Comparison of ENCODE assay signal across 1 cellular context in genomic region chr16:87853411-87854052, GRCh38.
A peak's percentile ranks its signal among the peaks of the same experiment; 100 is the strongest.
TF ChIP-seq lines count a peak whose summit lies in the region.

No MANE protein-coding gene starts in this region.

TF ChIP-seq in HepG2, 621 proteins besides CTCF, POLR2A, EP300 and RAD21 (continued from another document):
- TF ChIP-seq ZC3H4 (CRISPR knock-in tag; IDR thresholded peaks at IDR 0.05; ENCODE audit: borderline replicate concordance) (0 out of 2 replicates have a peak, but pooled peaks have one; percentile 28), HOXA9 (CRISPR knock-in tag; IDR thresholded peaks at IDR 0.05; ENCODE audit: borderline replicate concordance) (no peak), ZNF639 (CRISPR knock-in tag; conservative IDR thresholded peaks at IDR 0.05) (peak; percentile 61), ZNF580 (CRISPR knock-in tag; IDR thresholded peaks at IDR 0.05; ENCODE audit: borderline replicate concordance, low read depth) (peak; percentile 80; the same call in 1 of the 2 replicates), IKZF1 (IDR thresholded peaks at IDR 0.05) (no peak), ZNF577 (CRISPR knock-in tag; IDR thresholded peaks at IDR 0.05; ENCODE audit: borderline replicate concordance, low read depth) (no peak), NFYB (CRISPR knock-in tag; IDR thresholded peaks at IDR 0.05) (no peak; the same call in 1 of the 2 replicates), MIER3 (CRISPR knock-in tag; IDR thresholded peaks at IDR 0.05; ENCODE audit: borderline replicate concordance) (no peak; the same call in 1 of the 2 replicates), GATA4 (IDR thresholded peaks at IDR 0.05; ENCODE audit: borderline replicate concordance, low read depth) (no peak), ZNF788 (CRISPR knock-in tag; IDR thresholded peaks at IDR 0.05; ENCODE audit: borderline replicate concordance) (peak; percentile 83; the same call in 1 of the 2 replicates), CERS6 (CRISPR knock-in tag; IDR thresholded peaks at IDR 0.05) (no peak), ZNF709 (CRISPR knock-in tag; IDR thresholded peaks at IDR 0.05) (no peak), HIC2 (CRISPR knock-in tag; IDR thresholded peaks at IDR 0.05; ENCODE audit: low read depth) (peak; percentile 89; the same call in 1 of the 2 replicates), ELK4 (CRISPR knock-in tag; IDR thresholded peaks at IDR 0.05; ENCODE audit: borderline replicate concordance) (no peak), SATB2 (CRISPR knock-in tag; IDR thresholded peaks at IDR 0.05) (no peak), TCF7 (IDR thresholded peaks at IDR 0.05; ENCODE audit: low read depth) (no peak; the same call in none of the 2 replicates), ZNF317 (CRISPR knock-in tag; IDR thresholded peaks at IDR 0.05) (0 out of 2 replicates have a peak, but pooled peaks have one; percentile 43), ZBTB33 (CRISPR knock-in tag; IDR thresholded peaks at IDR 0.05) (peak; percentile 72), CHCHD3 (CRISPR knock-in tag; IDR thresholded peaks at IDR 0.05) (no peak), ONECUT2 (CRISPR knock-in tag; IDR thresholded peaks at IDR 0.05) (no peak), PITX1 (CRISPR knock-in tag; IDR thresholded peaks at IDR 0.05) (peak; percentile 72), SRF (IDR thresholded peaks at IDR 0.05; ENCODE audit: low read depth, low read length) (no peak), PLSCR1 (CRISPR knock-in tag; IDR thresholded peaks at IDR 0.05; ENCODE audit: borderline replicate concordance) (no peak), ELF4 (CRISPR knock-in tag; IDR thresholded peaks at IDR 0.05; ENCODE audit: borderline replicate concordance) (no peak), POLR2AphosphoS2 (IDR thresholded peaks at IDR 0.05; ENCODE audit: low read depth, low read length) (peak; percentile 94; the same call in 1 of the 2 replicates), ATM (IDR thresholded peaks at IDR 0.05; ENCODE audit: borderline replicate concordance) (no peak), DMTF1 (CRISPR knock-in tag; IDR thresholded peaks at IDR 0.05) (no peak), IKZF5 (CRISPR knock-in tag; IDR thresholded peaks at IDR 0.05) (peak; percentile 74), ZNF414 (CRISPR knock-in tag; IDR thresholded peaks at IDR 0.05) (no peak; the same call in 1 of the 2 replicates), ZNF136 (CRISPR knock-in tag; IDR thresholded peaks at IDR 0.05; ENCODE audit: low read depth) (no peak), ZNF616 (CRISPR knock-in tag; IDR thresholded peaks at IDR 0.05; ENCODE audit: low read depth) (peak; percentile 62; the same call in 1 of the 2 replicates), ZNF678 (CRISPR knock-in tag; IDR thresholded peaks at IDR 0.05) (0 out of 2 replicates have a peak, but pooled peaks have one; percentile 19), CENPX (CRISPR knock-in tag; IDR thresholded peaks at IDR 0.05) (no peak), ZBTB7A (CRISPR knock-in tag; IDR thresholded peaks at IDR 0.05) (peak; percentile 80), RNF2 (conservative IDR thresholded peaks at IDR 0.05; ENCODE audit: low read depth) (no peak), NFRKB (IDR thresholded peaks at IDR 0.05) (no peak), HMGA1 (CRISPR knock-in tag; conservative IDR thresholded peaks at IDR 0.05) (no peak), PCBP2 (optimal IDR thresholded peaks at IDR 0.05; ENCODE audit: low read depth, low read length, poor library complexity, severe bottlenecking) (no peak), HCFC1 (IDR thresholded peaks at IDR 0.05; ENCODE audit: low read depth, low read length) (no peak), ZNF44 (CRISPR knock-in tag; IDR thresholded peaks at IDR 0.05) (no peak), RBAK (CRISPR knock-in tag; IDR thresholded peaks at IDR 0.05) (no peak), ZFP1 (CRISPR knock-in tag; IDR thresholded peaks at IDR 0.05) (no peak), HNF4G (IDR thresholded peaks at IDR 0.05; ENCODE audit: borderline replicate concordance, low read depth, low read length) (no peak), HNF4G (CRISPR knock-in tag; IDR thresholded peaks at IDR 0.05; ENCODE audit: borderline replicate concordance, low read depth) (no peak), ZNF260 (CRISPR knock-in tag; IDR thresholded peaks at IDR 0.05; ENCODE audit: borderline replicate concordance, low read depth) (no peak)
TF ChIP-seq in HepG2: peak in this region for 283.
